ENCODE assay signal across 25 cellular contexts in the genomic region with DNA sequence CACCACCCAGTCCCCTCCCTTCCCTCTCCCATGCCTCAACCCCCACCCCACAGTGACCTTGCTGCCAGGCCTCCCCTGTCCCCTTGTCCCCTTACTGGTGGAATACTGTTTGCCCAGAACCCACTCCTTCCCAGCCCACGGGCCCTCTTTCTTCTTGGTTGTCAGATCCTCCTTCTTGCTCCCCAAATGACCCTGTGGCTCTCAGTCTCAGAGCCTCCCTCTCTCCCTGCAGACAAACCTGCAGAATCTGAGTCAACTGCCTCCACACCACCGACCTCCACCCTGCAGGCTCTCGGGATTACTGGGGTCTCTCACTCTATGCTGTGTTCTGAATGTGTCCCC. TPM values are rescaled to one million over a fixed set of nuclear protein-coding genes. Genes with fewer than 3 reads are reported as not detected.
DNase-seq lines count a peak whose midpoint lies in the region; TF ChIP-seq lines count a peak whose summit lies in the region.
"Had no signal": no experiment of that assay in that cellular context is flagged by ENCODE, and none has a peak within 500 bp of the region (broad histone marks: within the 10 kb centered on the region; RNA-seq: fewer than 3 reads in every experiment).

No MANE protein-coding gene starts in this region.

- H3K4me1 ChIP-seq in NT2/D1 (ENCODE audit: insufficient read depth, insufficient read length), result peaks cover 15% of the 10 kb centered on the region
- peaks cover 0 to 23% (median 11%) of the 10 kb centered on the region in 4 donors for H3K4me1 ChIP-seq in sigmoid colon

- peaks cover 42% of the 10 kb centered on the region for H3K27me3 Mint-ChIP-seq in mesothelial cell of epicardium (ENCODE audit: low read depth)
- H3K27me3 Mint-ChIP-seq in activated T-cell treated with anti-CD3 and anti-CD28 coated beads, Interleukin-2, amount 50 U/mL, for 24 hours, result peaks cover 60% of the 10 kb centered on the region

- H3K4me1 Mint-ChIP-seq in mesothelial cell of epicardium, result peaks cover 24% of the 10 kb centered on the region
- no peaks in the 10 kb centered on the region for H3K4me1 Mint-ChIP-seq in activated T-cell treated with anti-CD3 and anti-CD28 coated beads, Interleukin-2, amount 50 U/mL, for 24 hours (ENCODE audit: low read depth)
- H3K4me1 Mint-ChIP-seq: CD4-positive, alpha-beta memory T cell had no signal

- no peaks in the 10 kb centered on the region for H3K36me3 Mint-ChIP-seq in mesothelial cell of epicardium
- H3K36me3 Mint-ChIP-seq in activated T-cell treated with anti-CD3 and anti-CD28 coated beads, Interleukin-2, amount 50 U/mL, for 24 hours (ENCODE audit: low read depth), result no peaks in the 10 kb centered on the region
- H3K36me3 Mint-ChIP-seq: CD4-positive, alpha-beta memory T cell had no signal

- no peaks in the 10 kb centered on the region for H3K9me3 Mint-ChIP-seq in mesothelial cell of epicardium
- H3K9me3 Mint-ChIP-seq in activated T-cell treated with anti-CD3 and anti-CD28 coated beads, Interleukin-2, amount 50 U/mL, for 24 hours, result no peaks in the 10 kb centered on the region

- no peak for TF ChIP-seq EP300 in sigmoid colon (IDR thresholded peaks at IDR 0.05)

- H3K9me3 ChIP-seq in NT2/D1 (ENCODE audit: insufficient read depth, low read length) (no peaks in the 10 kb centered on the region), sigmoid colon (no peaks in the 10 kb centered on the region)
- H3K9me3 ChIP-seq: SK-N-SH had no signal

- peak overlapping the region; percentile 61 for H3K9ac ChIP-seq in NT2/D1 (ENCODE audit: insufficient read length, low read depth)
- H3K9ac ChIP-seq: SK-N-SH had no signal

- DNase-seq in NT2/D1 (ENCODE audit: low read depth, low spot score) (no peak), mesothelial cell of epicardium (ENCODE audit: low spot score in 2 of 2, unreplicated experiment in 2 of 2) (no peak), sigmoid colon (peak; percentile 48), SW 1271 (lab: John Stamatoyannopoulos, UW) (no peak), GM19240 (ENCODE audit: insufficient read length, low spot score) (no peak)
- DNase-seq in activated T-cell treated with anti-CD3 and anti-CD28 coated beads, Interleukin-2, amount 50 U/mL, for 1 hour, result no peak
- no peak for DNase-seq in activated T-cell treated with anti-CD3 and anti-CD28 coated beads, Interleukin-2, amount 50 U/mL, for 24 hours
- DNase-seq: C1 segment of cervical spinal cord; CD4-positive, alpha-beta memory T cell; COR-L47; DMS79; EL; GDM1; Karpas-422; NCI-H1092 treated with DMSO at 0.1 percent for 48 hours; NCI-H1436; NCI-H187 treated with DMSO at 0.1 percent for 48 hours; NCI-H2171 treated with DMSO at 0.1 percent for 48 hours; NCI-H345; NCI-H510A treated with DMSO at 0.1 percent for 48 hours; NCI-H774; PC-3; SK-N-SH had no signal

- H3K27me3 ChIP-seq in NT2/D1 (ENCODE audit: insufficient read depth, insufficient read length) (no peaks in the 10 kb centered on the region), sigmoid colon (no peaks in the 10 kb centered on the region)

- TF ChIP-seq POLR2A in sigmoid colon (IDR thresholded peaks at IDR 0.05), result no peak

- WGBS in sigmoid colon, 2 donors, result 78 to 84% methylated on average over 3 of the region's 3 CpGs

- TF ChIP-seq CTCF in mesothelial cell of epicardium (IDR thresholded peaks at IDR 0.05; ENCODE audit: unreplicated experiment) (no peak), sigmoid colon (IDR thresholded peaks at IDR 0.05) (no peak)

- peak overlapping the region; percentile 17 for H3K27ac Mint-ChIP-seq in mesothelial cell of epicardium
- H3K27ac Mint-ChIP-seq in activated T-cell treated with anti-CD3 and anti-CD28 coated beads, Interleukin-2, amount 50 U/mL, for 24 hours, result no peak overlapping the region
- H3K27ac Mint-ChIP-seq: CD4-positive, alpha-beta memory T cell had no signal

- H3K36me3 ChIP-seq in NT2/D1 (ENCODE audit: insufficient read depth, insufficient read length, low read length) (peaks cover 5% of the 10 kb centered on the region), sigmoid colon (peaks cover 0 to 25% (median 0%) of the 10 kb centered on the region in 4 donors)

- intact Hi-C loops in sigmoid colon (cut with DNase I), result no loop called here

- H3K4me3 Mint-ChIP-seq in mesothelial cell of epicardium, result no peak overlapping the region
- H3K4me3 Mint-ChIP-seq in activated T-cell treated with anti-CD3 and anti-CD28 coated beads, Interleukin-2, amount 50 U/mL, for 24 hours, result no peak overlapping the region
- H3K4me3 Mint-ChIP-seq: CD4-positive, alpha-beta memory T cell had no signal

- H3K4me3 ChIP-seq in NT2/D1 (ENCODE audit: insufficient read length, low read depth) (no peak overlapping the region), sigmoid colon (no peak overlapping the region)
- H3K4me3 ChIP-seq: GM12878 had no signal

- H3K27ac ChIP-seq in sigmoid colon, result no peak overlapping the region
- H3K27ac ChIP-seq: HL-60 had no signal

RNA-seq across cellular contexts. Expression of gene HSPA12A, which starts 47.5 kb away (rescaled TPM):
- total RNA-seq in mesothelial cell of epicardium (10.7 to 13.7 TPM (median 11.8 TPM) in 3 replicates), sigmoid colon (10 to 100 TPM; 12.3 to 17.4 (median 15.4) TPM)
- polyA plus RNA-seq in sigmoid colon, result 1 to 10 TPM; 1.4 to 3.6 (median 3.0) TPM
